ENCODE assay signal across 8 cellular contexts in the genomic region with DNA sequence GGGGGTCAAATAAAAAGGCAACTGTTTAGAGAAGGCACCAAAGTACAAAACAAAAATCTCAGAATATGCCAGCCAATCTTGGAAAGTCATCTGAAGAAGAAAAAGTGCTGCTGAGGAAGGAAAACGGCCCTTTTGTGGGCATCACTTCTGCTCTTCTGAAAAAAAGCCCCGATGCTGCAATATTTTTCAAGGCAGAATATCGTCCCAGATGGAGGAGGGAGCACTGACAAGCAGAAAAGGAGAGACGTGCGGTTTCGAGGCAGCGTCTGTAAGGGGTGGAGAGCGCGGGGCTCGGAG. TPM values are rescaled to one million over a fixed set of nuclear protein-coding genes. Genes with fewer than 3 reads are reported as not detected.
DNase-seq lines count a peak whose midpoint lies in the region; ATAC-seq, FAIRE-seq and TF ChIP-seq lines count a peak whose summit lies in the region.

No MANE protein-coding gene starts in this region.

- H3K9ac ChIP-seq in muscle layer of colon (ENCODE audit: low read length): no peak overlapping the region

- no peaks in the 10 kb centered on the region for H3K36me3 Mint-ChIP-seq in MCF 10A (ENCODE audit: insufficient read depth, unreplicated experiment)

- no peak overlapping the region for H3K27ac Mint-ChIP-seq in MCF 10A (ENCODE audit: low read depth, unreplicated experiment)

- CTCF ChIA-PET in MCF 10A (lab: Yijun Ruan, JAX): no interaction called here
- CTCF ChIA-PET in RWPE1 (lab: Yijun Ruan, JAX): interaction anchor here (0.6 kb wide), 1 partner anchor 837 kb away, joined by 4 read pairs; no protein-coding TSS in a partner anchor
- CTCF ChIA-PET in OCI-LY7 (lab: Charles Lee; ENCODE audit: unreplicated experiment): no interaction called here

- ATAC-seq in GM18498 (IDR thresholded peaks at IDR 0.05; ENCODE audit: unreplicated experiment) (peak; percentile 1), HG02981 (IDR thresholded peaks at IDR 0.05; ENCODE audit: unreplicated experiment) (peak; percentile 4)

- H3K9me2 ChIP-seq in OCI-LY7 (ENCODE audit: insufficient read depth, low read length): no peaks in the 10 kb centered on the region

- no peak overlapping the region for H3K4me2 ChIP-seq in OCI-LY7 (ENCODE audit: low read length)

- H3K27ac ChIP-seq in muscle layer of colon (ENCODE audit: low read depth, low read length): peak overlapping the region; percentile 91
- H3K27ac ChIP-seq in RWPE1: no peak overlapping the region
- no peak overlapping the region for H3K27ac ChIP-seq in OCI-LY7 (ENCODE audit: low read depth, low read length, poor library complexity, severe bottlenecking)

- H3K9me3 ChIP-seq in muscle layer of colon (ENCODE audit: low read length) (no peaks in the 10 kb centered on the region), OCI-LY7 (ENCODE audit: low read length) (no peaks in the 10 kb centered on the region)

- peak overlapping the region; percentile 35 for H3K4me3 Mint-ChIP-seq in MCF 10A (ENCODE audit: unreplicated experiment)

- H3K79me2 ChIP-seq in OCI-LY7 (ENCODE audit: insufficient read depth, low read depth, low read length): no peaks in the 10 kb centered on the region

- TF ChIP-seq POLR2A in H54 (IDR thresholded peaks at IDR 0.05; ENCODE audit: low read depth, low read length): no peak

- H3K4me3 ChIP-seq in muscle layer of colon (ENCODE audit: low read depth in 1 of 2, low read length in 2 of 2): peak overlapping the region; percentile 79 to 83
- no peak overlapping the region for H3K4me3 ChIP-seq in OCI-LY7 (ENCODE audit: low read depth, low read length, poor library complexity, severe bottlenecking)

- no peak overlapping the region for H2AFZ ChIP-seq in OCI-LY7 (ENCODE audit: low read length)

- H4K20me1 ChIP-seq in OCI-LY7 (ENCODE audit: insufficient read depth, low read length): no peaks in the 10 kb centered on the region

- no peak for FAIRE-seq in H54 (lab: Jason Lieb, UNC)

- peaks cover 5% of the 10 kb centered on the region for H3K9me3 Mint-ChIP-seq in MCF 10A (ENCODE audit: unreplicated experiment)

- intact Hi-C loops in MCF 10A (cut with micrococcal nuclease): no loop called here
- intact Hi-C loops in OCI-LY7 (cut with micrococcal nuclease; ENCODE audit: unreplicated experiment): no loop called here

- BruUV-seq in MCF 10A (replicated peaks; lab: Mats Ljungman, UMichigan) (no TSS peak), OCI-LY7 (replicated peaks; lab: Mats Ljungman, UMichigan) (no TSS peak)

- TF ChIP-seq CTCF in MCF 10A (IDR thresholded peaks at IDR 0.05; ENCODE audit: unreplicated experiment): no peak
- no peak for TF ChIP-seq CTCF in RWPE1 (conservative IDR thresholded peaks at IDR 0.05; ENCODE audit: low read depth)
- no peak for TF ChIP-seq CTCF in OCI-LY7 (conservative IDR thresholded peaks at IDR 0.05; ENCODE audit: low read length)

- peaks cover 0 to 5% of the 10 kb centered on the region in 2 donors for H3K27me3 ChIP-seq in muscle layer of colon (ENCODE audit: control insufficient read depth in 1 of 2, insufficient read depth in 2 of 2, low read length in 2 of 2)

- POLR2A ChIA-PET in MCF 10A (lab: Yijun Ruan, JAX) (no interaction called here), RWPE1 (lab: Yijun Ruan, JAX; ENCODE audit: low non-redundant PET) (no interaction called here), OCI-LY7 (lab: Charles Lee) (no interaction called here)

- H3K36me3 ChIP-seq in muscle layer of colon (ENCODE audit: insufficient read depth, low read length) (no peaks in the 10 kb centered on the region), OCI-LY7 (ENCODE audit: insufficient read depth, low read length) (no peaks in the 10 kb centered on the region)

- peaks cover 57% of the 10 kb centered on the region for H3K27me3 Mint-ChIP-seq in MCF 10A (ENCODE audit: insufficient read depth, unreplicated experiment)

- H3K4me1 Mint-ChIP-seq in MCF 10A (ENCODE audit: insufficient read depth, unreplicated experiment): no peaks in the 10 kb centered on the region

- DNase-seq in MCF 10A (ENCODE audit: unreplicated experiment): no peak
- DNase-seq in CD1c-positive myeloid dendritic cell (ENCODE audit: extremely low spot score): no peak
- no peak for DNase-seq in RWPE1 (ENCODE audit: low spot score)
- DNase-seq in H54 (ENCODE audit: insufficient read length, low spot score): no peak
- no peak for DNase-seq in OCI-LY7 (ENCODE audit: low spot score)

- H3K4me1 ChIP-seq in muscle layer of colon (ENCODE audit: insufficient read depth, low read length): peaks cover 14% of the 10 kb centered on the region
- no peaks in the 10 kb centered on the region for H3K4me1 ChIP-seq in OCI-LY7 (ENCODE audit: insufficient read depth, low read length, poor library complexity, severe bottlenecking)

RNA-seq across cellular contexts. Expression of a gene that starts 1.0 kb away (rescaled TPM):
- total RNA-seq in MCF 10A (2022) (not detected in 2 replicates), OCI-LY7 (2022) (not detected in 2 replicates)
- total RNA-seq in OCI-LY7 (2014; rRNA removed; shearing (Covaris generic)): not detected in 2 replicates
